ENCODE assay signal across 1 cellular context in genomic region chr12:6927379-6927991, GRCh38.
A peak's percentile ranks its signal among the peaks of the same experiment; 100 is the strongest.
TF ChIP-seq lines count a peak whose summit lies in the region.

ATN1 (plus strand) TSS chr12:6927959; CDS start chr12:6934002, 6,043 bp downstream.

TF ChIP-seq in HepG2, 621 proteins besides CTCF, POLR2A, EP300 and RAD21 (continued from another document):
- TF ChIP-seq ZNF281 (CRISPR knock-in tag; IDR thresholded peaks at IDR 0.05; ENCODE audit: borderline replicate concordance) (peak; percentile 76), NONO (IDR thresholded peaks at IDR 0.05) (no peak), NONO (CRISPR knock-in tag; conservative IDR thresholded peaks at IDR 0.05) (peak; percentile 75), SAP130 (CRISPR knock-in tag; IDR thresholded peaks at IDR 0.05; ENCODE audit: low read depth) (peak; percentile 32; the same call in 1 of the 2 replicates), HNRNPLL (IDR thresholded peaks at IDR 0.05; ENCODE audit: low read depth, low read length, poor library complexity, severe bottlenecking) (peak; percentile 29), ZUFSP (CRISPR knock-in tag; IDR thresholded peaks at IDR 0.05; ENCODE audit: borderline replicate concordance) (no peak), MYPOP (CRISPR knock-in tag; IDR thresholded peaks at IDR 0.05) (peak; percentile 38; the same call in 1 of the 2 replicates), POLR2AphosphoS5 (IDR thresholded peaks at IDR 0.05; ENCODE audit: low read depth, low read length) (peak; percentile 45), ZNF501 (CRISPR knock-in tag; IDR thresholded peaks at IDR 0.05) (peak; percentile 24; the same call in 1 of the 2 replicates), HDAC1 (CRISPR knock-in tag; IDR thresholded peaks at IDR 0.05) (peak; percentile 59; the same call in 1 of the 2 replicates), TEAD2 (CRISPR knock-in tag; IDR thresholded peaks at IDR 0.05) (no peak), ZNF589 (CRISPR knock-in tag; conservative IDR thresholded peaks at IDR 0.05) (0 out of 2 replicates have a peak, but pooled peaks have one; percentile 37), ZNF235 (CRISPR knock-in tag; IDR thresholded peaks at IDR 0.05; ENCODE audit: borderline replicate concordance) (no peak), PHF8 (CRISPR knock-in tag; IDR thresholded peaks at IDR 0.05) (peak; percentile 74), ASH2L (IDR thresholded peaks at IDR 0.05; ENCODE audit: insufficient read length, low read depth, low read length) (peak; percentile 28), ZBTB20 (CRISPR knock-in tag; IDR thresholded peaks at IDR 0.05; ENCODE audit: borderline replicate concordance, low read depth) (no peak), TGIF2 (CRISPR knock-in tag; IDR thresholded peaks at IDR 0.05) (no peak), PRPF4 (IDR thresholded peaks at IDR 0.05; ENCODE audit: low read depth, low read length, poor library complexity, severe bottlenecking) (no peak), KAT7 (CRISPR knock-in tag; IDR thresholded peaks at IDR 0.05; ENCODE audit: borderline replicate concordance) (peak; percentile 55; the same call in 1 of the 2 replicates), HOXA9 (CRISPR knock-in tag; IDR thresholded peaks at IDR 0.05; ENCODE audit: borderline replicate concordance) (0 out of 2 replicates have a peak, but pooled peaks have one; percentile 50), SRY (CRISPR knock-in tag; IDR thresholded peaks at IDR 0.05) (0 out of 2 replicates have a peak, but pooled peaks have one; percentile 6), MAZ (IDR thresholded peaks at IDR 0.05; ENCODE audit: borderline replicate concordance, low read depth, low read length) (peak; percentile 77; the same call in 1 of the 2 replicates), MAZ (CRISPR knock-in tag; IDR thresholded peaks at IDR 0.05; ENCODE audit: low read depth) (peak; percentile 64), ZFP91 (CRISPR knock-in tag; IDR thresholded peaks at IDR 0.05; ENCODE audit: borderline replicate concordance) (peak; percentile 25; the same call in 1 of the 2 replicates), MIER3 (CRISPR knock-in tag; IDR thresholded peaks at IDR 0.05; ENCODE audit: borderline replicate concordance) (0 out of 2 replicates have a peak, but pooled peaks have one; percentile 28), ZNF446 (CRISPR knock-in tag; IDR thresholded peaks at IDR 0.05) (0 out of 2 replicates have a peak, but pooled peaks have one; percentile 39)
- TF ChIP-seq, protein P1, sequence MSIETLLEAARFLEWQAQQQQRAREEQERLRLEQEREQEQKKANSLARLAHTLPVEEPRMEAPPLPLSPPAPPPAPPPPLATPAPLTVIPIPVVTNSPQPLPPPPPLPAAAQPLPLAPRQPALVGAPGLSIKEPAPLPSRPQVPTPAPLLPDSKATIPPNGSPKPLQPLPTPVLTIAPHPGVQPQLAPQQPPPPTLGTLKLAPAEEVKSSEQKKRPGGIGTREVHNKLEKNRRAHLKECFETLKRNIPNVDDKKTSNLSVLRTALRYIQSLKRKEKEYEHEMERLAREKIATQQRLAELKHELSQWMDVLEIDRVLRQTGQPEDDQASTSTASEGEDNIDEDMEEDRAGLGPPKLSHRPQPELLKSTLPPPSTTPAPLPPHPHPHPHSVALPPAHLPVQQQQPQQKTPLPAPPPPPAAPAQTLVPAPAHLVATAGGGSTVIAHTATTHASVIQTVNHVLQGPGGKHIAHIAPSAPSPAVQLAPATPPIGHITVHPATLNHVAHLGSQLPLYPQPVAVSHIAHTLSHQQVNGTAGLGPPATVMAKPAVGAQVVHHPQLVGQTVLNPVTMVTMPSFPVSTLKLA (IDR thresholded peaks at IDR 0.05), result no peak
- TF ChIP-seq, protein P2, sequence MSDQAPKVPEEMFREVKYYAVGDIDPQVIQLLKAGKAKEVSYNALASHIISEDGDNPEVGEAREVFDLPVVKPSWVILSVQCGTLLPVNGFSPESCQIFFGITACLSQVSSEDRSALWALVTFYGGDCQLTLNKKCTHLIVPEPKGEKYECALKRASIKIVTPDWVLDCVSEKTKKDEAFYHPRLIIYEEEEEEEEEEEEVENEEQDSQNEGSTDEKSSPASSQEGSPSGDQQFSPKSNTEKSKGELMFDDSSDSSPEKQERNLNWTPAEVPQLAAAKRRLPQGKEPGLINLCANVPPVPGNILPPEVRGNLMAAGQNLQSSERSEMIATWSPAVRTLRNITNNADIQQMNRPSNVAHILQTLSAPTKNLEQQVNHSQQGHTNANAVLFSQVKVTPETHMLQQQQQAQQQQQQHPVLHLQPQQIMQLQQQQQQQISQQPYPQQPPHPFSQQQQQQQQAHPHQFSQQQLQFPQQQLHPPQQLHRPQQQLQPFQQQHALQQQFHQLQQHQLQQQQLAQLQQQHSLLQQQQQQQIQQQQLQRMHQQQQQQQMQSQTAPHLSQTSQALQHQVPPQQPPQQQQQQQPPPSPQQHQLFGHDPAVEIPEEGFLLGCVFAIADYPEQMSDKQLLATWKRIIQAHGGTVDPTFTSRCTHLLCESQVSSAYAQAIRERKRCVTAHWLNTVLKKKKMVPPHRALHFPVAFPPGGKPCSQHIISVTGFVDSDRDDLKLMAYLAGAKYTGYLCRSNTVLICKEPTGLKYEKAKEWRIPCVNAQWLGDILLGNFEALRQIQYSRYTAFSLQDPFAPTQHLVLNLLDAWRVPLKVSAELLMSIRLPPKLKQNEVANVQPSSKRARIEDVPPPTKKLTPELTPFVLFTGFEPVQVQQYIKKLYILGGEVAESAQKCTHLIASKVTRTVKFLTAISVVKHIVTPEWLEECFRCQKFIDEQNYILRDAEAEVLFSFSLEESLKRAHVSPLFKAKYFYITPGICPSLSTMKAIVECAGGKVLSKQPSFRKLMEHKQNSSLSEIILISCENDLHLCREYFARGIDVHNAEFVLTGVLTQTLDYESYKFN (CRISPR knock-in tag; conservative IDR thresholded peaks at IDR 0.05), result peak; percentile 28; the same call in 1 of the 2 replicates
- TF ChIP-seq, protein P3, sequence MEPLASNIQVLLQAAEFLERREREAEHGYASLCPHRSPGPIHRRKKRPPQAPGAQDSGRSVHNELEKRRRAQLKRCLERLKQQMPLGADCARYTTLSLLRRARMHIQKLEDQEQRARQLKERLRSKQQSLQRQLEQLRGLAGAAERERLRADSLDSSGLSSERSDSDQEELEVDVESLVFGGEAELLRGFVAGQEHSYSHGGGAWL (CRISPR knock-in tag; IDR thresholded peaks at IDR 0.05), result 0 out of 2 replicates have a peak, but pooled peaks have one; percentile 32
- TF ChIP-seq, protein P4, sequence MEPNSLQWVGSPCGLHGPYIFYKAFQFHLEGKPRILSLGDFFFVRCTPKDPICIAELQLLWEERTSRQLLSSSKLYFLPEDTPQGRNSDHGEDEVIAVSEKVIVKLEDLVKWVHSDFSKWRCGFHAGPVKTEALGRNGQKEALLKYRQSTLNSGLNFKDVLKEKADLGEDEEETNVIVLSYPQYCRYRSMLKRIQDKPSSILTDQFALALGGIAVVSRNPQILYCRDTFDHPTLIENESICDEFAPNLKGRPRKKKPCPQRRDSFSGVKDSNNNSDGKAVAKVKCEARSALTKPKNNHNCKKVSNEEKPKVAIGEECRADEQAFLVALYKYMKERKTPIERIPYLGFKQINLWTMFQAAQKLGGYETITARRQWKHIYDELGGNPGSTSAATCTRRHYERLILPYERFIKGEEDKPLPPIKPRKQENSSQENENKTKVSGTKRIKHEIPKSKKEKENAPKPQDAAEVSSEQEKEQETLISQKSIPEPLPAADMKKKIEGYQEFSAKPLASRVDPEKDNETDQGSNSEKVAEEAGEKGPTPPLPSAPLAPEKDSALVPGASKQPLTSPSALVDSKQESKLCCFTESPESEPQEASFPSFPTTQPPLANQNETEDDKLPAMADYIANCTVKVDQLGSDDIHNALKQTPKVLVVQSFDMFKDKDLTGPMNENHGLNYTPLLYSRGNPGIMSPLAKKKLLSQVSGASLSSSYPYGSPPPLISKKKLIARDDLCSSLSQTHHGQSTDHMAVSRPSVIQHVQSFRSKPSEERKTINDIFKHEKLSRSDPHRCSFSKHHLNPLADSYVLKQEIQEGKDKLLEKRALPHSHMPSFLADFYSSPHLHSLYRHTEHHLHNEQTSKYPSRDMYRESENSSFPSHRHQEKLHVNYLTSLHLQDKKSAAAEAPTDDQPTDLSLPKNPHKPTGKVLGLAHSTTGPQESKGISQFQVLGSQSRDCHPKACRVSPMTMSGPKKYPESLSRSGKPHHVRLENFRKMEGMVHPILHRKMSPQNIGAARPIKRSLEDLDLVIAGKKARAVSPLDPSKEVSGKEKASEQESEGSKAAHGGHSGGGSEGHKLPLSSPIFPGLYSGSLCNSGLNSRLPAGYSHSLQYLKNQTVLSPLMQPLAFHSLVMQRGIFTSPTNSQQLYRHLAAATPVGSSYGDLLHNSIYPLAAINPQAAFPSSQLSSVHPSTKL (CRISPR knock-in tag; IDR thresholded peaks at IDR 0.05), result peak; percentile 20; the same call in 1 of the 2 replicates
- TF ChIP-seq, protein P5, sequence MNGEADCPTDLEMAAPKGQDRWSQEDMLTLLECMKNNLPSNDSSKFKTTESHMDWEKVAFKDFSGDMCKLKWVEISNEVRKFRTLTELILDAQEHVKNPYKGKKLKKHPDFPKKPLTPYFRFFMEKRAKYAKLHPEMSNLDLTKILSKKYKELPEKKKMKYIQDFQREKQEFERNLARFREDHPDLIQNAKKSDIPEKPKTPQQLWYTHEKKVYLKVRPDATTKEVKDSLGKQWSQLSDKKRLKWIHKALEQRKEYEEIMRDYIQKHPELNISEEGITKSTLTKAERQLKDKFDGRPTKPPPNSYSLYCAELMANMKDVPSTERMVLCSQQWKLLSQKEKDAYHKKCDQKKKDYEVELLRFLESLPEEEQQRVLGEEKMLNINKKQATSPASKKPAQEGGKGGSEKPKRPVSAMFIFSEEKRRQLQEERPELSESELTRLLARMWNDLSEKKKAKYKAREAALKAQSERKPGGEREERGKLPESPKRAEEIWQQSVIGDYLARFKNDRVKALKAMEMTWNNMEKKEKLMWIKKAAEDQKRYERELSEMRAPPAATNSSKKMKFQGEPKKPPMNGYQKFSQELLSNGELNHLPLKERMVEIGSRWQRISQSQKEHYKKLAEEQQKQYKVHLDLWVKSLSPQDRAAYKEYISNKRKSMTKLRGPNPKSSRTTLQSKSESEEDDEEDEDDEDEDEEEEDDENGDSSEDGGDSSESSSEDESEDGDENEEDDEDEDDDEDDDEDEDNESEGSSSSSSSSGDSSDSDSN (CRISPR knock-in tag; IDR thresholded peaks at IDR 0.05), result peak; percentile 78
- TF ChIP-seq, protein P6, sequence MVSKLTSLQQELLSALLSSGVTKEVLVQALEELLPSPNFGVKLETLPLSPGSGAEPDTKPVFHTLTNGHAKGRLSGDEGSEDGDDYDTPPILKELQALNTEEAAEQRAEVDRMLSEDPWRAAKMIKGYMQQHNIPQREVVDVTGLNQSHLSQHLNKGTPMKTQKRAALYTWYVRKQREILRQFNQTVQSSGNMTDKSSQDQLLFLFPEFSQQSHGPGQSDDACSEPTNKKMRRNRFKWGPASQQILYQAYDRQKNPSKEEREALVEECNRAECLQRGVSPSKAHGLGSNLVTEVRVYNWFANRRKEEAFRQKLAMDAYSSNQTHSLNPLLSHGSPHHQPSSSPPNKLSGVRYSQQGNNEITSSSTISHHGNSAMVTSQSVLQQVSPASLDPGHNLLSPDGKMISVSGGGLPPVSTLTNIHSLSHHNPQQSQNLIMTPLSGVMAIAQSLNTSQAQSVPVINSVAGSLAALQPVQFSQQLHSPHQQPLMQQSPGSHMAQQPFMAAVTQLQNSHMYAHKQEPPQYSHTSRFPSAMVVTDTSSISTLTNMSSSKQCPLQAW (CRISPR knock-in tag; IDR thresholded peaks at IDR 0.05), result peak; percentile 45; the same call in 1 of the 2 replicates
